9 cellular contexts compared by ENCODE assay signal in the genomic region with DNA sequence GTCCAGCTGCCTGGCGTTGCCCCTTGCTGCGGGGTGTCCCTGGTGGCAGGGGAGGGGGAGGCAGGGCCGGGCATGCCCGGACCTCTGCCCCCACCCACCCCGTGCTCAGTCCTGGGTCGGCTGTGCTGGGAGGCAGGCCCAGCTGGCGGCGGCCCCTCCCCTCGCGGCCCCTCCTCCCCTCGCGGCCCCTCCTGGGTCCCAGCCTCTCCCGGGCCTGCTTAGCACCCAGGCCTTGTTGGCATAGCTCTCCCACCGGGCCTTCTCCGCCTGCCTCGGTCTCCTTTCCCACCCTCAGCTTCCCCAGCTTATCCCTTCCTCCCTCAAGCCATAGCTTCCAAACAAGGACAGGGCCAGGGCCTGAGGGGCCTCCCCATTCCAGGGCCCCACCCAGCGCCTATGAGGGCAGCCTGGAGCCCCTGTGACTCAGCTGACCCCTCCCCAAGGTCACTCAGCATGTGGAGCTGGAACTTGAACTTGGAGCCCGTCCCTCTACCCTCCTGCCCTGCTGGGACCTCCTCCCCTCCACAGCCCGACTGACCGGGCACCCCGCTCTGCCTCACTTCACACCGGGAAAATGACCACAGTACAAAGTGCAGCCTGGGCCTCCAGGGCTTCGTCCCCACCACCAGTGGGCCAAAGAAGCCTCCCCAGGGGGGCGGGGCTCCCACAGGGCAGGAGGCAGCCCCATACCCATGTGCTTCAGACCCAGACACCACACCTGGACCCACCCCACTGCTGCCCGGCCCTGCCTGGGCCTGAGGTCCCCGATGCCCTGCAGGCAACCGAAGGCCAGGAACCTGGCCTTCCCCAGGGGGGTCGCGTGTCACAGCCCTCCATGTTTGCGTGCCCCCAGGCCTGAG. TPM values are rescaled to one million over a fixed set of nuclear protein-coding genes. Genes with fewer than 3 reads are reported as not detected.
A peak's percentile ranks its signal among the peaks of the same experiment; 100 is the strongest.
DNase-seq lines count a peak whose midpoint lies in the region; FAIRE-seq and TF ChIP-seq lines count a peak whose summit lies in the region.
"Had no signal": no experiment of that assay in that cellular context is flagged by ENCODE, and none has a peak within 500 bp of the region (broad histone marks: within the 10 kb centered on the region; RNA-seq: fewer than 3 reads in every experiment).

No MANE protein-coding gene starts in this region.

- no peak for TF ChIP-seq CTCF in left ventricle myocardium inferior (IDR thresholded peaks at IDR 0.05; ENCODE audit: borderline replicate concordance)
- peak; percentile 36 for TF ChIP-seq CTCF in retinal pigment epithelial cell (conservative IDR thresholded peaks at IDR 0.05; ENCODE audit: low read depth, low read length)
- no peak for TF ChIP-seq CTCF in A673 (conservative IDR thresholded peaks at IDR 0.05; ENCODE audit: low read depth, low read length)

- FAIRE-seq in GM12892 (lab: Jason Lieb, UNC): no peak

- peak overlapping the region; percentile 56 for H3K27ac ChIP-seq in left ventricle myocardium inferior (replicated peaks)
- no peak overlapping the region for H3K27ac ChIP-seq in A673 (ENCODE audit: low read depth, low read length, poor library complexity, severe bottlenecking)
- H3K27ac ChIP-seq: SJSA1 had no signal

- peaks cover 45% of the 10 kb centered on the region for H3K4me1 ChIP-seq in left ventricle myocardium inferior
- no peaks in the 10 kb centered on the region for H3K4me1 ChIP-seq in A673 (ENCODE audit: insufficient read depth, low read length, poor library complexity, severe bottlenecking)
- H3K4me1 ChIP-seq: SJSA1 had no signal

- H3K36me3 ChIP-seq in left ventricle myocardium inferior (peaks cover 8% of the 10 kb centered on the region), A673 (ENCODE audit: insufficient read depth, low read length, poor library complexity, severe bottlenecking) (no peaks in the 10 kb centered on the region)
- H3K36me3 ChIP-seq: SJSA1 had no signal

- CTCF ChIA-PET in A673 (lab: Charles Lee): interaction anchor here (0.6 kb wide), 1 partner anchor 12 kb away, joined by 8 read pairs; the partner anchor contains the start of gene TMEM80

- H3K9me3 ChIP-seq in left ventricle myocardium inferior (replicated peaks): no peaks in the 10 kb centered on the region
- H3K9me3 ChIP-seq in A673 (ENCODE audit: low read depth, low read length, poor library complexity, severe bottlenecking): no peaks in the 10 kb centered on the region
- H3K9me3 ChIP-seq: SJSA1 had no signal

- H3K27me3 ChIP-seq in left ventricle myocardium inferior (ENCODE audit: low read depth) (peaks cover 63% of the 10 kb centered on the region), A673 (replicated peaks; ENCODE audit: insufficient read depth, low read depth, low read length, poor library complexity) (no peaks in the 10 kb centered on the region)
- H3K27me3 ChIP-seq: SJSA1 had no signal

- peak; percentile 78 for DNase-seq in EL
- peak; percentile 39 for DNase-seq in SW480 (ENCODE audit: low spot score)
- no peak for DNase-seq in left ventricle myocardium inferior
- DNase-seq in retinal pigment epithelial cell (ENCODE audit: low read depth): no peak
- no peak for DNase-seq in GM12892 (ENCODE audit: insufficient read length)
- DNase-seq in activated CD4-positive, alpha-beta T cell treated with anti-CD3 and anti-CD28 coated beads, Interleukin-2, amount 50 U/mL, for 48 hours: no peak
- no peak for DNase-seq in MV-4-11 (lab: John Stamatoyannopoulos, UW)
- no peak for DNase-seq in A673 (ENCODE audit: low spot score)

- no peak for TF ChIP-seq POLR2A in GM12892 (IDR thresholded peaks at IDR 0.05; ENCODE audit: low read depth, low read length)

- H3K4me3 ChIP-seq in left ventricle myocardium inferior (peak overlapping the region; percentile 64), retinal pigment epithelial cell (ENCODE audit: low read length) (peak overlapping the region; percentile 73), A673 (ENCODE audit: low read depth, low read length, poor library complexity, severe bottlenecking) (no peak overlapping the region)
- H3K4me3 ChIP-seq: SJSA1 had no signal

- no TSS peak for BruUV-seq in A673 (replicated peaks; lab: Mats Ljungman, UMichigan)

- intact Hi-C loops in left ventricle myocardium inferior (cut with micrococcal nuclease) (no loop called here), A673 (cut with micrococcal nuclease; ENCODE audit: unreplicated experiment) (no loop called here)

- POLR2A ChIA-PET in A673 (lab: Charles Lee; ENCODE audit: low non-redundant PET): no interaction called here

RNA-seq across cellular contexts. Expression of gene EPS8L2, which starts 1.2 kb away (rescaled TPM):
- total RNA-seq in left ventricle myocardium inferior (2.2 TPM), A673 (2021) (0.66 and 0.90 TPM in 2 replicates)
- 13.7 TPM for polyA plus RNA-seq in GM12892 (2012; ENCODE audit: missing spikeins)
- total RNA-seq: SJSA1 had no signal

RNA-seq across cellular contexts. Expression of gene TMEM80, which starts 11.6 kb away (rescaled TPM):
- total RNA-seq in left ventricle myocardium inferior (10.3 TPM), A673 (2021) (13.6 and 17.6 TPM in 2 replicates)
- 13.3 TPM for polyA plus RNA-seq in GM12892 (2012; ENCODE audit: missing spikeins)

RNA-seq across cellular contexts. Expression of gene DEAF1, which starts 12.2 kb away (rescaled TPM):
- total RNA-seq in left ventricle myocardium inferior: 18.1 TPM
- 23.2 TPM for polyA plus RNA-seq in GM12892 (2012; ENCODE audit: missing spikeins)
- total RNA-seq in A673 (2021): 56.3 and 56.7 TPM in 2 replicates

RNA-seq across cellular contexts. Expression of gene TALDO1, which starts 40.1 kb away (rescaled TPM):
- total RNA-seq in left ventricle myocardium inferior: 101 TPM
- polyA plus RNA-seq in GM12892 (2012; ENCODE audit: missing spikeins): 113 TPM
- total RNA-seq in A673 (2021): 173 and 175 TPM in 2 replicates

Comparison
In these comparisons a context has a peak if more than half of its experiments do, and no peak if none do; other contexts are left out.
1. DNase-seq: peak in EL (single experiment) and SW480 (single experiment); none in left ventricle myocardium inferior (single experiment), retinal pigment epithelial cell (single experiment), GM12892 (single experiment), activated CD4-positive, alpha-beta T cell treated with anti-CD3 and anti-CD28 coated beads, Interleukin-2, amount 50 U/mL, for 48 hours (0 of 2), MV-4-11 (single experiment) and A673 (single experiment).